In the genomic region with DNA sequence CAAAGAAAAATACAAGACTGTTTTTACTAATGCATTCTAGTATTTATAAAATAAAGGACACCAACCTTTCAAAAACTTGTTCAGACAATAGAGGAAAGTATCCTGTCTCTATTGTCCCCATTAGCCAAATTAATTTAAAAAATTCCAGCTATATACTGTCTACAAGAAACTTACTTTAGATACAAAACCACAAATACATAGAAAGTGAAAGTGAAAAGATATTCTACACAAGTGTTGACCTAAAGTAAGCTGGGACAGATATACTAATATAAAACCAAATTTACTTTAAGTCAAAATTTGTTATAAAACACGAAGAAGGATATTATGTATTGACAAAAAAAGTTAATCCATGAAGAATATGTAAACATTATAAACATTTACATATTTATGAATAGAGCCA, we compare ENCODE assay signal across 24 cellular contexts.
A peak's percentile ranks its signal among the peaks of the same experiment; 100 is the strongest.
DNase-seq lines count a peak whose midpoint lies in the region; ATAC-seq, FAIRE-seq and TF ChIP-seq lines count a peak whose summit lies in the region.
"Had no signal": no experiment of that assay in that cellular context is flagged by ENCODE, and none has a peak within 500 bp of the region (broad histone marks: within the 10 kb centered on the region; RNA-seq: fewer than 3 reads in every experiment).

No MANE protein-coding gene starts in this region.

- no peaks in the 10 kb centered on the region for H3K9me3 ChIP-seq in mammary epithelial cell (replicated peaks; ENCODE audit: insufficient read depth, low read length)
- H3K9me3 ChIP-seq in Loucy (ENCODE audit: insufficient read depth, low read depth, low read length) = no peaks in the 10 kb centered on the region
- H3K9me3 ChIP-seq: Peyer's patch had no signal

- no peaks in the 10 kb centered on the region for H3K36me3 Mint-ChIP-seq in MCF 10A (ENCODE audit: insufficient read depth, unreplicated experiment)
- H3K36me3 Mint-ChIP-seq: CD4-positive, CD25-positive, alpha-beta regulatory T cell had no signal

- intact Hi-C loops in MCF 10A (cut with micrococcal nuclease) = no loop called here
- intact Hi-C loops in mammary epithelial cell (cut with micrococcal nuclease) = no loop called here

- H3K79me2 ChIP-seq in mammary epithelial cell (ENCODE audit: insufficient read depth, low read length) (no peaks in the 10 kb centered on the region), Loucy (ENCODE audit: insufficient read depth, low read length) (no peaks in the 10 kb centered on the region)

- H3K4me3 ChIP-seq in mammary epithelial cell (replicated peaks in 1 of 3; ENCODE audit: insufficient read depth in 1 of 3, low read depth in 2 of 3, low read length in 3 of 3) = no peak overlapping the region
- H3K4me3 ChIP-seq in Loucy (ENCODE audit: low read length, poor library complexity, severe bottlenecking) = peak overlapping the region; percentile 28
- no peak overlapping the region for H3K4me3 ChIP-seq in foreskin fibroblast (ENCODE audit: low read depth in 1 of 2, low read length in 2 of 2)
- H3K4me3 ChIP-seq: K562, Peyer's patch had no signal

- FAIRE-seq in colon (lab: Jason Lieb, UNC) = peak; percentile 57
- FAIRE-seq: GM12891, HepG2, K562 had no signal

- H3K27ac ChIP-seq in mammary epithelial cell (ENCODE audit: insufficient read depth, low read depth, low read length) = no peak overlapping the region
- H3K27ac ChIP-seq: HL-60, Peyer's patch had no signal

- no peaks in the 10 kb centered on the region for H3K9me3 Mint-ChIP-seq in MCF 10A (ENCODE audit: unreplicated experiment)
- H3K9me3 Mint-ChIP-seq: H9; T-helper 1 cell treated with Interleukin-12 subunit alpha and Interleukin-12 subunit beta and Interleukin-4 antibody, amounts not matched to agents 30 μg/mL and 1 μg/mL, for 36 hours had no signal

- dilution Hi-C loops in mammary epithelial cell (cut with HindIII; ENCODE audit: low sequenced_read_pairs) = no loop called here

- in situ Hi-C loops in mammary epithelial cell (cut with MboI; ENCODE audit: low sequenced_read_pairs in 2 of 2) = no loop called here

- H3K4me1 ChIP-seq in mammary epithelial cell (ENCODE audit: insufficient read depth, low read length) (no peaks in the 10 kb centered on the region), Loucy (ENCODE audit: insufficient read depth, low read length, poor library complexity, severe bottlenecking) (no peaks in the 10 kb centered on the region)
- H3K4me1 ChIP-seq: Peyer's patch had no signal

- POLR2A ChIA-PET in MCF 10A (lab: Yijun Ruan, JAX) = no interaction called here

- ATAC-seq in GM21825 (IDR thresholded peaks at IDR 0.05; ENCODE audit: unreplicated experiment) = no peak
- ATAC-seq: HepG2 had no signal

- H3K4me3 Mint-ChIP-seq in MCF 10A (ENCODE audit: unreplicated experiment) = no peak overlapping the region
- H3K4me3 Mint-ChIP-seq: CD4-positive, CD25-positive, alpha-beta regulatory T cell; H9; HFFc6; T-helper 1 cell treated with Interleukin-12 subunit alpha and Interleukin-12 subunit beta and Interleukin-4 antibody, amounts not matched to agents 30 μg/mL and 1 μg/mL, for 36 hours had no signal

- H3K27me3 ChIP-seq in mammary epithelial cell (ENCODE audit: insufficient read depth, low read length) (no peaks in the 10 kb centered on the region), Loucy (ENCODE audit: insufficient read depth, low read length, poor library complexity, severe bottlenecking) (no peaks in the 10 kb centered on the region)
- H3K27me3 ChIP-seq: Peyer's patch had no signal

- no peak overlapping the region for H3K9ac ChIP-seq in mammary epithelial cell (ENCODE audit: insufficient read depth, low read length)
- no peak overlapping the region for H3K9ac ChIP-seq in Loucy (ENCODE audit: low read depth, low read length, poor library complexity, severe bottlenecking)

- 17% methylated on average over 1 of the region's 1 CpG for WGBS in mammary epithelial cell (ENCODE audit: low coverage, missing lambda C conversion rate)

- H3K36me3 ChIP-seq in mammary epithelial cell (ENCODE audit: insufficient read depth, low read length) = no peaks in the 10 kb centered on the region
- no peaks in the 10 kb centered on the region for H3K36me3 ChIP-seq in Loucy (ENCODE audit: insufficient read depth, low read length)
- H3K36me3 ChIP-seq: Peyer's patch had no signal

- no peaks in the 10 kb centered on the region for H3K27me3 Mint-ChIP-seq in MCF 10A (ENCODE audit: insufficient read depth, unreplicated experiment)
- H3K27me3 Mint-ChIP-seq: CD4-positive, CD25-positive, alpha-beta regulatory T cell had no signal

- no peak for DNase-seq in MCF 10A (ENCODE audit: unreplicated experiment)
- DNase-seq in mammary epithelial cell = no peak
- DNase-seq in foreskin fibroblast = no peak
- no peak for DNase-seq in putamen (ENCODE audit: low spot score)
- DNase-seq: 8988T; CD4-positive, CD25-positive, alpha-beta regulatory T cell; H9; HFFc6; NCI-H1105; NCI-H2029 treated with DMSO at 0.1 percent for 48 hours; NCI-H2171; NCI-H345; NCI-H524; NCI-H774; NK-92 treated with Interleukin-12 subunit alpha and Interleukin-12 subunit beta, amount 100 ng/mL, for 24 hours; Peyer's patch had no signal

- H3K4me2 ChIP-seq in mammary epithelial cell (ENCODE audit: insufficient read depth, low read depth, low read length) = no peak overlapping the region
- peak overlapping the region; percentile 40 for H3K4me2 ChIP-seq in Loucy (ENCODE audit: low read depth, low read length, poor library complexity, severe bottlenecking)

- H3K4me1 Mint-ChIP-seq in MCF 10A (ENCODE audit: insufficient read depth, unreplicated experiment) = no peaks in the 10 kb centered on the region
- H3K4me1 Mint-ChIP-seq: CD4-positive, CD25-positive, alpha-beta regulatory T cell; H9 had no signal

- CTCF ChIA-PET in MCF 10A (lab: Yijun Ruan, JAX) = no interaction called here
- CTCF ChIA-PET in mammary epithelial cell (lab: Charles Lee; ENCODE audit: low non-redundant PET) = no interaction called here

- H3K27ac Mint-ChIP-seq in MCF 10A (ENCODE audit: low read depth, unreplicated experiment) = peak overlapping the region; percentile 73
- H3K27ac Mint-ChIP-seq: CD4-positive, CD25-positive, alpha-beta regulatory T cell; H9; HFFc6; T-helper 1 cell treated with Interleukin-12 subunit alpha and Interleukin-12 subunit beta and Interleukin-4 antibody, amounts not matched to agents 30 μg/mL and 1 μg/mL, for 36 hours had no signal

- H4K20me1 ChIP-seq in mammary epithelial cell (ENCODE audit: insufficient read depth, low read length) (no peaks in the 10 kb centered on the region), Loucy (ENCODE audit: insufficient read depth, low read length, poor library complexity, severe bottlenecking) (no peaks in the 10 kb centered on the region)

- BruUV-seq in MCF 10A (replicated peaks; lab: Mats Ljungman, UMichigan) = no TSS peak
- BruUV-seq in mammary epithelial cell (replicated peaks; lab: Mats Ljungman, UMichigan) = no TSS peak

- H3K9me2 ChIP-seq in Loucy (replicated peaks; ENCODE audit: low read depth, low read length) = no peaks in the 10 kb centered on the region

- TF ChIP-seq CTCF in MCF 10A (IDR thresholded peaks at IDR 0.05; ENCODE audit: unreplicated experiment) (no peak), mammary epithelial cell (conservative IDR thresholded peaks at IDR 0.05 in 1 of 2, IDR thresholded peaks at IDR 0.05 in 1 of 2; ENCODE audit: extremely low read depth in 1 of 2, insufficient read depth in 1 of 2, low read depth in 1 of 2, low read length in 2 of 2) (no peak), Loucy (conservative IDR thresholded peaks at IDR 0.05; ENCODE audit: low read length) (no peak), foreskin fibroblast (IDR thresholded peaks at IDR 0.05; ENCODE audit: low read depth, low read length) (no peak)

- H2AFZ ChIP-seq in mammary epithelial cell (ENCODE audit: low read depth, low read length) (no peak overlapping the region), Loucy (ENCODE audit: low read length) (no peak overlapping the region)

- H3F3A ChIP-seq in Loucy (ENCODE audit: low read depth) = no peaks in the 10 kb centered on the region
